ENCODE assay signal across 20 cellular contexts in genomic region chr7:158655507-158655906, GRCh38. TPM values are rescaled to one million over a fixed set of nuclear protein-coding genes. Genes with fewer than 3 reads are reported as not detected.
A peak's percentile ranks its signal among the peaks of the same experiment; 100 is the strongest.
DNase-seq lines count a peak whose midpoint lies in the region; ATAC-seq, FAIRE-seq and TF ChIP-seq lines count a peak whose summit lies in the region.
"Had no signal": no experiment of that assay in that cellular context is flagged by ENCODE, and none has a peak within 500 bp of the region (broad histone marks: within the 10 kb centered on the region; RNA-seq: fewer than 3 reads in every experiment).

No MANE protein-coding gene starts in this region.

- CTCF ChIA-PET in IMR-90 (lab: Yijun Ruan, JAX) (no interaction called here), T-cell (lab: Charles Lee) (no interaction called here)

- peaks cover 0 to 21% of the 10 kb centered on the region in 2 experiments; a peak in 2 of 4 replicates for H3K79me1 ChIP-seq in IMR-90 (ENCODE audit: low read depth in 1 of 2, low read length in 2 of 2)

- no peak overlapping the region for H3K27ac ChIP-seq in IMR-90 (ENCODE audit: insufficient read depth, low read length)
- no peak overlapping the region for H3K27ac ChIP-seq in upper lobe of right lung
- H3K27ac ChIP-seq: dorsolateral prefrontal cortex, HL-60, ovary, right atrium auricular region had no signal

- H2AFZ ChIP-seq in IMR-90 (replicated peaks; ENCODE audit: low read length, poor library complexity) = peak overlapping the region; percentile 14

- intact Hi-C loops in natural killer cell (cut with micrococcal nuclease) (no loop called here), IMR-90 (cut with micrococcal nuclease) (no loop called here), upper lobe of right lung (cut with DNase I) (no loop called here), mucosa of descending colon (cut with DNase I, micrococcal nuclease) (no loop called here)

- H4K20me1 ChIP-seq in IMR-90 (ENCODE audit: insufficient read depth, low read length) = no peaks in the 10 kb centered on the region

- no peak overlapping the region for H2BK15ac ChIP-seq in IMR-90 (ENCODE audit: low read depth, low read length)

- no peak overlapping the region for H2AK5ac ChIP-seq in IMR-90 (ENCODE audit: low read depth, low read length)

- H3K4me3 ChIP-seq in IMR-90 (ENCODE audit: insufficient read depth, low read depth, low read length) = no peak overlapping the region
- H3K4me3 ChIP-seq in bronchial epithelial cell (ENCODE audit: low read depth, low read length) = no peak overlapping the region
- no peak overlapping the region for H3K4me3 ChIP-seq in upper lobe of right lung
- no peak overlapping the region for H3K4me3 ChIP-seq in mucosa of descending colon
- H3K4me3 ChIP-seq: dorsolateral prefrontal cortex, ovary, right atrium auricular region had no signal

- no peak for DNase-seq in natural killer cell treated with Interleukin-12 subunit alpha and Interleukin-12 subunit beta and Interleukin-15 and Interleukin-18, amount 100 ng/mL, for 72 hours (ENCODE audit: low spot score)
- no peak for DNase-seq in natural killer cell
- no peak for DNase-seq in IMR-90
- no peak for DNase-seq in bronchial epithelial cell (ENCODE audit: low read depth)
- DNase-seq in upper lobe of right lung = no peak
- DNase-seq in T-cell = no peak
- no peak for DNase-seq in mucosa of descending colon
- DNase-seq in NCI-H2029 treated with DMSO at 0.1 percent for 48 hours (lab: John Stamatoyannopoulos, UW) = no peak
- DNase-seq: caudate nucleus, dorsolateral prefrontal cortex, EL, foreskin melanocyte, naive B cell, NCI-H1436, NCI-H748 treated with DMSO at 0.1 percent for 48 hours, ovary, SHP77 had no signal

- H3K9me3 ChIP-seq in IMR-90 (ENCODE audit: control insufficient read depth, insufficient read depth, low read length) (no peaks in the 10 kb centered on the region), upper lobe of right lung (no peaks in the 10 kb centered on the region), mucosa of descending colon (no peaks in the 10 kb centered on the region)
- H3K9me3 ChIP-seq: ovary, right atrium auricular region had no signal

- dilution Hi-C loops in IMR-90 (cut with HindIII; ENCODE audit: low sequenced_read_pairs, unreplicated experiment) = no loop called here

- H3K9me1 ChIP-seq in IMR-90 (ENCODE audit: insufficient read depth, low read length) = peaks cover 6% of the 10 kb centered on the region

- no TSS peak for BruUV-seq in IMR-90 (replicated peaks; lab: Mats Ljungman, UMichigan)

- peak; percentile 7 for FAIRE-seq in bronchial epithelial cell (lab: Jason Lieb, UNC)

- H2AK9ac ChIP-seq in IMR-90 (replicated peaks; ENCODE audit: low read depth, low read length, poor library complexity) = no peak overlapping the region

- no CpG with 5 or more reads among the region's 11 CpGs for WGBS in IMR-90 (ENCODE audit: extremely low coverage in 2 of 2, insufficient read length in 1 of 2), 2 experiments

- H3K4me1 ChIP-seq in IMR-90 (ENCODE audit: control insufficient read depth, insufficient read depth, low read length) (peaks cover 8% of the 10 kb centered on the region), upper lobe of right lung (no peaks in the 10 kb centered on the region), mucosa of descending colon (ENCODE audit: low read depth) (no peaks in the 10 kb centered on the region)
- H3K4me1 ChIP-seq: right atrium auricular region had no signal

- no peaks in the 10 kb centered on the region for H3K9me3 Mint-ChIP-seq in natural killer cell treated with Interleukin-12 subunit alpha and Interleukin-12 subunit beta and Interleukin-15 and Interleukin-18, amount 100 ng/mL, for 72 hours
- H3K9me3 Mint-ChIP-seq in natural killer cell = no peaks in the 10 kb centered on the region
- no peaks in the 10 kb centered on the region for H3K9me3 Mint-ChIP-seq in T-cell
- H3K9me3 Mint-ChIP-seq: memory B cell, naive B cell had no signal

- no peak overlapping the region for H4K5ac ChIP-seq in IMR-90 (ENCODE audit: low read depth, low read length)

- H3K4me1 Mint-ChIP-seq in natural killer cell treated with Interleukin-12 subunit alpha and Interleukin-12 subunit beta and Interleukin-15 and Interleukin-18, amount 100 ng/mL, for 72 hours (ENCODE audit: low read depth in 2 of 2) = peaks cover 3 to 12% of the 10 kb centered on the region in 2 donors
- H3K4me1 Mint-ChIP-seq in natural killer cell (no peaks in the 10 kb centered on the region), T-cell (peaks cover 0 to 13% (median 6%) of the 10 kb centered on the region in 3 donors)
- H3K4me1 Mint-ChIP-seq: memory B cell, naive B cell had no signal

- POLR2A ChIA-PET in IMR-90 (lab: Charles Lee; ENCODE audit: unreplicated experiment) = no interaction called here
- POLR2A ChIA-PET in T-cell (lab: Charles Lee) = no interaction called here

- H3K27ac Mint-ChIP-seq in natural killer cell treated with Interleukin-12 subunit alpha and Interleukin-12 subunit beta and Interleukin-15 and Interleukin-18, amount 100 ng/mL, for 72 hours = peak overlapping the region in 1 of 2 donors; percentile 52
- no peak overlapping the region for H3K27ac Mint-ChIP-seq in natural killer cell
- H3K27ac Mint-ChIP-seq in T-cell = no peak overlapping the region
- H3K27ac Mint-ChIP-seq: memory B cell had no signal

- peak; percentile 1 to 48 for ATAC-seq in natural killer cell treated with Interleukin-12 subunit alpha and Interleukin-12 subunit beta and Interleukin-15 and Interleukin-18, amount 100 ng/mL, for 72 hours
- ATAC-seq in natural killer cell = no peak
- no peak for ATAC-seq in IMR-90 (ENCODE audit: low read depth)
- peak; percentile 52 for ATAC-seq in upper lobe of right lung
- ATAC-seq in T-cell (replicated peaks in 1 of 4) = no peak
- no peak for ATAC-seq in mucosa of descending colon

- TF ChIP-seq RAD21 in IMR-90 (IDR thresholded peaks at IDR 0.05; ENCODE audit: low read length) = no peak

- no peak overlapping the region for H2BK5ac ChIP-seq in IMR-90 (ENCODE audit: low read depth, low read length, poor library complexity, severe bottlenecking)

- H3K27me3 ChIP-seq in IMR-90 (ENCODE audit: control insufficient read depth, insufficient read depth, low read length) = no peaks in the 10 kb centered on the region
- H3K27me3 ChIP-seq in bronchial epithelial cell (ENCODE audit: control insufficient read depth, insufficient read depth, low read length) = no peaks in the 10 kb centered on the region
- H3K27me3 ChIP-seq in upper lobe of right lung = no peaks in the 10 kb centered on the region
- H3K27me3 ChIP-seq: dorsolateral prefrontal cortex, ovary, right atrium auricular region had no signal

- H3K36me3 ChIP-seq in IMR-90 (ENCODE audit: control insufficient read depth, insufficient read depth, low read length) (peaks cover 12% of the 10 kb centered on the region), bronchial epithelial cell (ENCODE audit: control insufficient read depth, insufficient read depth, low read length) (peaks cover 1% of the 10 kb centered on the region), upper lobe of right lung (peaks cover 12% of the 10 kb centered on the region), mucosa of descending colon (ENCODE audit: low read depth) (no peaks in the 10 kb centered on the region)
- H3K36me3 ChIP-seq: ovary had no signal

- H2BK20ac ChIP-seq in IMR-90 (ENCODE audit: low read depth, low read length) = no peak overlapping the region

- no peak overlapping the region for H3K9ac ChIP-seq in IMR-90 (ENCODE audit: low read depth, low read length)

- H2BK120ac ChIP-seq in IMR-90 (ENCODE audit: low read depth, low read length) = no peak overlapping the region

- H3K18ac ChIP-seq in IMR-90 (ENCODE audit: low read depth, low read length) = no peak overlapping the region

- H3K14ac ChIP-seq in IMR-90 (replicated peaks; ENCODE audit: low read depth, low read length) = no peak overlapping the region

- no peaks in the 10 kb centered on the region for H3K27me3 Mint-ChIP-seq in natural killer cell treated with Interleukin-12 subunit alpha and Interleukin-12 subunit beta and Interleukin-15 and Interleukin-18, amount 100 ng/mL, for 72 hours
- no peaks in the 10 kb centered on the region for H3K27me3 Mint-ChIP-seq in natural killer cell (ENCODE audit: low read depth in 2 of 2)
- H3K27me3 Mint-ChIP-seq in T-cell = no peaks in the 10 kb centered on the region
- H3K27me3 Mint-ChIP-seq: memory B cell, naive B cell had no signal

- H3K23ac ChIP-seq in IMR-90 (ENCODE audit: low read depth, low read length) = no peak overlapping the region

- peak overlapping the region; percentile 36 for H3K4me3 Mint-ChIP-seq in natural killer cell treated with Interleukin-12 subunit alpha and Interleukin-12 subunit beta and Interleukin-15 and Interleukin-18, amount 100 ng/mL, for 72 hours
- H3K4me3 Mint-ChIP-seq in natural killer cell (no peak overlapping the region), T-cell (no peak overlapping the region)
- H3K4me3 Mint-ChIP-seq: memory B cell, naive B cell had no signal

- no peak overlapping the region for H4K8ac ChIP-seq in IMR-90 (ENCODE audit: low read depth in 2 of 2, low read length in 2 of 2)

- no peak overlapping the region for H4K91ac ChIP-seq in IMR-90 (ENCODE audit: insufficient read depth, low read depth, low read length)

- H3K56ac ChIP-seq in IMR-90 (ENCODE audit: extremely low read depth, insufficient read depth, low read length) = no peak overlapping the region

- H3K36me3 Mint-ChIP-seq in natural killer cell treated with Interleukin-12 subunit alpha and Interleukin-12 subunit beta and Interleukin-15 and Interleukin-18, amount 100 ng/mL, for 72 hours = peaks cover 4% of the 10 kb centered on the region
- H3K36me3 Mint-ChIP-seq in natural killer cell (peaks cover 10% of the 10 kb centered on the region), T-cell (peaks cover 36% of the 10 kb centered on the region)

- no peak overlapping the region for H3K4ac ChIP-seq in IMR-90 (ENCODE audit: low read depth, low read length)

- no peak overlapping the region for H3K4me2 ChIP-seq in IMR-90 (ENCODE audit: low read depth, low read length)

- TF ChIP-seq POLR2A in IMR-90 (IDR thresholded peaks at IDR 0.05; ENCODE audit: low read depth, low read length) = no peak

- TF ChIP-seq CTCF in natural killer cell (IDR thresholded peaks at IDR 0.05) (no peak), IMR-90 (conservative IDR thresholded peaks at IDR 0.05; ENCODE audit: low read depth, low read length) (no peak), bronchial epithelial cell (IDR thresholded peaks at IDR 0.05; ENCODE audit: insufficient read depth, low read length, severe bottlenecking) (no peak), upper lobe of right lung (IDR thresholded peaks at IDR 0.05) (no peak), mucosa of descending colon (IDR thresholded peaks at IDR 0.05) (no peak)

- in situ Hi-C loops in IMR-90 (cut with MboI; ENCODE audit: low sequenced_read_pairs) = no loop called here

RNA-seq across cellular contexts. Expression of gene NCAPG2, which starts 49.1 kb away (rescaled TPM):
- 100 to 1,000 TPM in 1 of 2 donors, 10 to 100 TPM in 1; 45.0 to 117 TPM for total RNA-seq in natural killer cell treated with Interleukin-12 subunit alpha and Interleukin-12 subunit beta and Interleukin-15 and Interleukin-18, amount 100 ng/mL, for 72 hours
- 10 to 100 TPM in 2 of 3 donors, 1 to 10 TPM in 1; 8.8 to 14.8 (median 14.1) TPM for total RNA-seq in natural killer cell
- 25.8 and 31.7 TPM in 2 replicates for total RNA-seq in IMR-90 (2012; rRNA removed)
- 24.6 and 25.6 TPM in 2 replicates for polyA plus RNA-seq in IMR-90 (2012; rRNA removed)
- 7.0 and 13.1 TPM in 2 replicates for polyA plus RNA-seq in IMR-90 (2012; cell fraction: cytosol; rRNA removed)
- 7.8 and 11.2 TPM in 2 replicates for polyA plus RNA-seq in IMR-90 (2012; cell fraction: nucleus; rRNA removed; ENCODE audit: low replicate concordance)
- total RNA-seq in bronchial epithelial cell = 3.2 and 3.5 TPM in 2 replicates
- 6.5 TPM for total RNA-seq in upper lobe of right lung
- total RNA-seq in T-cell = 10 to 100 TPM in 3 of 5 donors, 1 to 10 TPM in 2; 6.2 to 14.7 (median 11.9) TPM
- total RNA-seq in mucosa of descending colon = 10 to 100 TPM in 1 of 3 donors, 1 to 10 TPM in 2; 8.1 to 25.0 (median 8.9) TPM

Comparison
In these comparisons a context has a peak if more than half of its experiments do, and no peak if none do; other contexts are left out.
1. ATAC-seq: peak in natural killer cell treated with Interleukin-12 subunit alpha and Interleukin-12 subunit beta and Interleukin-15 and Interleukin-18, amount 100 ng/mL, for 72 hours (2 of 2) and upper lobe of right lung (single experiment); none in natural killer cell (0 of 3), IMR-90 (single experiment), T-cell (0 of 4) and mucosa of descending colon (single experiment).